In the genomic region with DNA sequence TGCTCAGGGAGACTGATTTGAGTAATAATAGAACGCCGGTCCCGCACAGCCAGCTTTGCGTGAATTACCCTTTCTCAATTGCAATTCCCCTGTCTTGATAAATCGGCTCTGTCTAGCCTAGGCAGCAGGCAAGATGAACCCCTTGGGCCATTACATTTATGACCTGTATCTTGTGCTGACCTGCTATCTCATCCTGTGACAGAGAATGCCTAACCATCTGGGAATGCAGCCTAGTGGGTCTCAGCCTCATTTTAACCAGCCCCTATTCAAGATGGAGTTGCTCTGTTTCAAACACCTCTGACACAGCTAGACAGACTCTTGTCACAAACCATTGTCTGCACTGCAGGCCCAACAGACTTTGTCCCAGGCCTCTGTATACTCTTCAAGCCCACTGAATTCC, we compare ENCODE assay signal across 1 cellular context.
TF ChIP-seq lines count a peak whose summit lies in the region.

No MANE protein-coding gene starts in this region.

TF ChIP-seq in H1, 55 proteins besides CTCF, POLR2A, EP300 and RAD21:
- TF ChIP-seq HDAC2 (IDR thresholded peaks at IDR 0.05; ENCODE audit: borderline replicate concordance in 1 of 2, low read depth in 2 of 2, low read length in 2 of 2) (no peak), TAF7 (optimal IDR thresholded peaks at IDR 0.05; ENCODE audit: borderline replicate concordance, low read depth, low read length) (no peak), SIN3A (conservative IDR thresholded peaks at IDR 0.05 in 1 of 2, IDR thresholded peaks at IDR 0.05 in 1 of 2; ENCODE audit: low read depth in 1 of 2, low read length in 2 of 2) (no peak), CHD2 (IDR thresholded peaks at IDR 0.05; ENCODE audit: low read length) (no peak), NRF1 (IDR thresholded peaks at IDR 0.05; ENCODE audit: low read depth, low read length) (no peak), TEAD4 (IDR thresholded peaks at IDR 0.05; ENCODE audit: low read depth, low read length) (no peak), RXRA (IDR thresholded peaks at IDR 0.05; ENCODE audit: insufficient read depth, low read depth, low read length) (no peak), TCF12 (IDR thresholded peaks at IDR 0.05; ENCODE audit: low read depth, low read length) (no peak), YY1 (IDR thresholded peaks at IDR 0.05; ENCODE audit: low read depth, low read length) (no peak), PHF8 (conservative IDR thresholded peaks at IDR 0.05; ENCODE audit: low read depth, low read length) (no peak), KDM5A (IDR thresholded peaks at IDR 0.05; ENCODE audit: low read length) (no peak)
TF ChIP-seq in H1: peak in this region for 0.
